In the genomic region with DNA sequence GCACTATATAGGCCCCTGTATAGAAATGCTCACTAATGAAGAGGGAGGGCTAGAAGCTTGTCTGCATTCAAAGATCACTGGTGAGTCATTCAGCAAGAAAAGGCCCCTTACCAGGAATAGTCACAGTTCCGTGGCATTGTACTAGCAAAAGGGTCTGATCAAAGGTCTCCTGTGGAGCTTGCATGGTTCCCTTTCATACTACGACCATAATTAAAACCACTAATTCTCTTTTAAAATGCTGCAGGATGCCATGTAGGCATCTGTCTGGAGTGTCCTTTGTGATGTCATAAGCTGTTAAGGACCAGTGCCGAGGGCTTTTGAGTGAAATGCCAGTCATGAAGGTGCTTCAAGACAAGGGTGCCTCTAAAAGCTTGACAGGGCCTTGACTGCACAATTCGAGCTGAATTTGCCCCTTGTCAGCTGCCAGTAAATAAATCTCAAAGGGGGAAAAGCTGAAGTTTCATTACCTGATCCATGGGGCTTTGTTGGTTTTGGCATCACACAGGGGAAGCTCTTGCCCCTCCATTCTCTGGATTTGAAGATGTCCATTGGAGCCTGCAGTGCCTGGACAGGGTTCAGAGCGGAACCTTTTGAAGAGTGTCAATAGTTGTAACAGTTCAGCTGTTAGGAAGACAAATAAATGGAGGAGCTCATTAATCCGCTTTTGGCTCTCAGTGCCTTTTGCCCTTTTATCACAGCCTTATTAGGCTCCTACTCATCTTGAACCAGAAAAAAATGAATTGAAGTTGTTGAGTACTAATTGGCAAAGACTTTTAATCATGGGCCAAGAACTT, we compare ENCODE assay signal across 22 cellular contexts.
DNase-seq lines count a peak whose midpoint lies in the region; ATAC-seq lines count a peak whose summit lies in the region.
"Had no signal": no experiment of that assay in that cellular context is flagged by ENCODE, and none has a peak within 500 bp of the region (broad histone marks: within the 10 kb centered on the region; RNA-seq: fewer than 3 reads in every experiment).

No MANE protein-coding gene starts in this region.

- H2BK15ac ChIP-seq in neuronal stem cell (ENCODE audit: low read length) = no peak overlapping the region

- H3K14ac ChIP-seq in neuronal stem cell (ENCODE audit: low read length) = no peak overlapping the region

- no peak overlapping the region for H2BK120ac ChIP-seq in neuronal stem cell (ENCODE audit: low read depth, low read length)

- no peak overlapping the region for H3K4me3 ChIP-seq in neuronal stem cell (ENCODE audit: low read length in 2 of 2)
- H3K4me3 ChIP-seq: BLaER1 treated with 17β-estradiol and CSF1 and Interleukin-3, amounts not matched to agents 10 nM and 100 nM; prostate gland; spleen; transverse colon had no signal

- no peaks in the 10 kb centered on the region for H3K27me3 Mint-ChIP-seq in activated T-helper 17 cell treated with anti-CD3 and anti-CD28 coated beads, Interleukin-2, amount 50 U/mL, for 72 hours
- H3K27me3 Mint-ChIP-seq: IgD-negative memory B cell had no signal

- H2BK5ac ChIP-seq in neuronal stem cell (ENCODE audit: low read length) = no peak overlapping the region

- no peak overlapping the region for H2AFZ ChIP-seq in neuronal stem cell (ENCODE audit: low read length)

- no peaks in the 10 kb centered on the region for H3K9me3 ChIP-seq in neuronal stem cell (replicated peaks in 1 of 2; ENCODE audit: control insufficient read depth in 2 of 2, insufficient read depth in 1 of 2, low read depth in 1 of 2, low read length in 2 of 2)
- H3K9me3 ChIP-seq: BLaER1 treated with 17β-estradiol and CSF1 and Interleukin-3, amounts not matched to agents 10 nM and 100 nM; prostate gland; spleen; transverse colon had no signal

- H3K79me1 ChIP-seq in neuronal stem cell (ENCODE audit: low read depth, low read length) = no peaks in the 10 kb centered on the region

- peak overlapping the region; percentile 53 for H3K18ac ChIP-seq in neuronal stem cell (ENCODE audit: low read length)

- no CpG with 5 or more reads among the region's 6 CpGs for WGBS in neuronal stem cell (ENCODE audit: extremely low coverage in 2 of 2, insufficient read length in 2 of 2, insufficient replicate concordance in 1 of 2), 2 donors

- peaks cover 41% of the 10 kb centered on the region for H3K36me3 Mint-ChIP-seq in activated T-helper 17 cell treated with anti-CD3 and anti-CD28 coated beads, Interleukin-2, amount 50 U/mL, for 72 hours (ENCODE audit: low read depth)

- H3K4ac ChIP-seq in neuronal stem cell (ENCODE audit: low read length) = no peak overlapping the region

- no peak for ATAC-seq in activated T-helper 17 cell treated with anti-CD3 and anti-CD28 coated beads, Interleukin-2, amount 50 U/mL, for 72 hours (replicated peaks)
- no peak for ATAC-seq in HG03095 (IDR thresholded peaks at IDR 0.05; ENCODE audit: unreplicated experiment)
- ATAC-seq: foreskin keratinocyte had no signal

- H3K4me3 Mint-ChIP-seq in activated T-helper 17 cell treated with anti-CD3 and anti-CD28 coated beads, Interleukin-2, amount 50 U/mL, for 72 hours = no peak overlapping the region
- H3K4me3 Mint-ChIP-seq: IgD-negative memory B cell had no signal

- H3K23ac ChIP-seq in neuronal stem cell (ENCODE audit: low read depth, low read length, poor library complexity) = no peak overlapping the region

- H3K36me3 ChIP-seq in neuronal stem cell (replicated peaks in 1 of 2; ENCODE audit: control insufficient read depth in 2 of 2, insufficient read depth in 2 of 2, low read length in 2 of 2) = peaks cover 0 to 13% of the 10 kb centered on the region in 2 donors
- H3K36me3 ChIP-seq: prostate gland had no signal

- H3K4me1 ChIP-seq in neuronal stem cell (ENCODE audit: control insufficient read depth in 2 of 2, insufficient read depth in 1 of 2, low read depth in 1 of 2, low read length in 2 of 2) = peaks cover 3 to 9% of the 10 kb centered on the region in 2 donors
- H3K4me1 ChIP-seq: BLaER1 treated with 17β-estradiol and CSF1 and Interleukin-3, amounts not matched to agents 10 nM and 100 nM; foreskin keratinocyte; prostate gland; spleen; transverse colon had no signal

- H2BK12ac ChIP-seq in neuronal stem cell (ENCODE audit: low read length) = no peak overlapping the region

- DNase-seq in DMS53 (lab: John Stamatoyannopoulos, UW) = peak; percentile 60
- DNase-seq in DMS53 treated with DMSO at 0.1 percent for 48 hours (lab: John Stamatoyannopoulos, UW; ENCODE audit: unreplicated experiment) = no peak
- DNase-seq in NCI-H2107 treated with DMSO at 0.1 percent for 48 hours (lab: John Stamatoyannopoulos, UW; ENCODE audit: unreplicated experiment) = peak; percentile 97
- peak; percentile 95 for DNase-seq in neuronal stem cell (ENCODE audit: low spot score)
- DNase-seq in central memory CD4-positive, alpha-beta T cell = no peak
- DNase-seq in DMS 273 treated with DMSO at 0.1 percent for 48 hours (lab: John Stamatoyannopoulos, UW) = no peak
- DNase-seq: activated effector memory CD4-positive, alpha-beta T cell treated with Interleukin-2 at 50 U/mL for 16 hours; amniotic stem cell; DND-41; foreskin keratinocyte; MV-4-11; NCI-H774; spleen; stimulated activated naive CD4-positive, alpha-beta T cell; T-helper 1 cell; transverse colon had no signal

- no peaks in the 10 kb centered on the region for H3K9me3 Mint-ChIP-seq in activated T-helper 17 cell treated with anti-CD3 and anti-CD28 coated beads, Interleukin-2, amount 50 U/mL, for 72 hours
- H3K9me3 Mint-ChIP-seq: IgD-negative memory B cell had no signal

- no peak overlapping the region for H4K8ac ChIP-seq in neuronal stem cell (ENCODE audit: low read depth, low read length)

- no peak overlapping the region for H3K4me2 ChIP-seq in neuronal stem cell (ENCODE audit: insufficient read depth, low read length, poor library complexity, severe bottlenecking)
- H3K4me2 ChIP-seq: BLaER1 treated with 17β-estradiol and CSF1 and Interleukin-3, amounts not matched to agents 10 nM and 100 nM had no signal

- H4K91ac ChIP-seq in neuronal stem cell (ENCODE audit: low read depth, low read length, poor library complexity) = no peak overlapping the region

- H3K27ac ChIP-seq in neuronal stem cell (replicated peaks; ENCODE audit: low read length) = peak overlapping the region; percentile 93
- H3K27ac ChIP-seq: 22Rv1; BLaER1 treated with 17β-estradiol and CSF1 and Interleukin-3, amounts not matched to agents 10 nM and 100 nM; foreskin keratinocyte; prostate gland; spleen; transverse colon had no signal

- H3K9ac ChIP-seq in neuronal stem cell (ENCODE audit: low read depth, low read length, poor library complexity) = no peak overlapping the region
- H3K9ac ChIP-seq: BLaER1 treated with 17β-estradiol and CSF1 and Interleukin-3, amounts not matched to agents 10 nM and 100 nM had no signal

- H3K27me3 ChIP-seq in neuronal stem cell (ENCODE audit: control insufficient read depth in 3 of 3, insufficient read depth in 3 of 3, low read depth in 1 of 3, low read length in 3 of 3) = peaks cover 0 to 67% (median 0%) of the 10 kb centered on the region in 3 experiments
- H3K27me3 ChIP-seq: BLaER1 treated with 17β-estradiol and CSF1 and Interleukin-3, amounts not matched to agents 10 nM and 100 nM; foreskin keratinocyte; spleen; transverse colon had no signal

- no peak overlapping the region for H2AK5ac ChIP-seq in neuronal stem cell (ENCODE audit: low read depth, low read length)

- H3K4me1 Mint-ChIP-seq in activated T-helper 17 cell treated with anti-CD3 and anti-CD28 coated beads, Interleukin-2, amount 50 U/mL, for 72 hours = no peaks in the 10 kb centered on the region
- H3K4me1 Mint-ChIP-seq: IgD-negative memory B cell had no signal

- H3K27ac Mint-ChIP-seq in activated T-helper 17 cell treated with anti-CD3 and anti-CD28 coated beads, Interleukin-2, amount 50 U/mL, for 72 hours = peak overlapping the region; percentile 44
- H3K27ac Mint-ChIP-seq: IgD-negative memory B cell had no signal

Comparison
In these comparisons a context has a peak if more than half of its experiments do, and no peak if none do; other contexts are left out.
1. DNase-seq: peak in DMS53 (single experiment), NCI-H2107 treated with DMSO at 0.1 percent for 48 hours (single experiment) and neuronal stem cell (single experiment); none in DMS53 treated with DMSO at 0.1 percent for 48 hours (single experiment), central memory CD4-positive, alpha-beta T cell (single experiment) and DMS 273 treated with DMSO at 0.1 percent for 48 hours (single experiment).